24 cellular contexts compared by ENCODE assay signal in the genomic region with DNA sequence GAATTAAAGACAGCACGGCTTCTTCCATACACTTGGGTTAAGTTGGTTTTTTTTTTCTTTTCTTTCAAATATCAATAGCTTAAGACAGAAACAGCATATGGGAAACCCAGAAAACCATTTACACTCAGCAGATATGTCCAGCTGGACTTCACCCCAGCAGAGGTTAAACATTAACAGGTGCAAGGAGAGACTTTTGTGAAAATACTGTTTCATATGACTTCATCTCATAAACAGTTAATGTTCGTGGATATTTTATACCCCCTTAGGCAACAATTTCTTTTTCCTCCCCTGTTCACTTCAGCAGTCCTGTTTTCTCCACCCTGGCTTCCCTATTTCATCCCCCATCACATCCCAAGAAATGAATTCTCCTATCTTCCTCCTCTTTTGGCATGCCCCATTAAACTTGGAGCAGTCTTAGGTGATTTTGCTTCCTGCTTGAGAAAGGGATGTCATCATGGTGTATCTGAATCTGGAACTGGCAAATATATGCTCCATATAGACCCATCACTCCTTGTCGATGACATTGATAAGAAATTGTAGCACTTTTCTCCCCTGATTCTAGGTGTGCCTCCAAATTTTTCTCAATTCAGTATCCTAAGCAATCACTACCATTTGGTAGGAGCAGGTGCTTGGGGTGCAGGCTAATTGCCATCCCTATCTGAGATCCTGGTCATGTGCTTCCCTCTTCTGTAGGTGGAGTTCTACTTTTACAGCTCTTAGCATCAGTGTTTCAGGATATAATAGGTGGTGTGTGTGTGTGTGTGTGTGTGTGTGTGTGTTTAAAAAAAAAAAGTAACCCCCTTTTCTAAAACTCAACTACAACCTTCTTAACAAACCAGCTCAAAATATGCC.
DNase-seq lines count a peak whose midpoint lies in the region; ATAC-seq and TF ChIP-seq lines count a peak whose summit lies in the region.
"Had no signal": no experiment of that assay in that cellular context is flagged by ENCODE, and none has a peak within 500 bp of the region (broad histone marks: within the 10 kb centered on the region; RNA-seq: fewer than 3 reads in every experiment).

No MANE protein-coding gene starts in this region.

- no peak overlapping the region for H3K4me2 ChIP-seq in HCT116 (ENCODE audit: low read length)
- H3K4me2 ChIP-seq: PC-9 had no signal

- DNase-seq in HCT116 (ENCODE audit: low read depth, low spot score) (no peak), glomerular visceral epithelial cell (ENCODE audit: extremely low spot score) (peak; percentile 71), mucosa of gallbladder (ENCODE audit: low spot score) (peak; percentile 34), GM10266 (ENCODE audit: extremely low spot score) (no peak), endodermal cell (no peak)
- DNase-seq: activated B cell treated with CpG ODN at 0.5 μM for 24 hours; activated CD8-positive, alpha-beta memory T cell treated with anti-CD3 and anti-CD28 coated beads, Interleukin-2, amount 50 U/mL, for 4 hours; activated naive CD4-positive, alpha-beta T cell treated with anti-CD3 and anti-CD28 coated beads, Interleukin-2, amount 50 U/mL, for 16 hours; AML-193; caudate nucleus; CD8-positive, alpha-beta memory T cell; dermis blood vessel endothelial cell; DND-41; kidney; natural killer cell; NCI-H446; NCI-H82; PC-9; SHP77 treated with DMSO at 0.1 percent for 48 hours; stimulated activated CD4-positive, alpha-beta T cell treated with anti-CD3 and anti-CD28 coated beads, Interleukin-4, amount 100 ng/mL, for 24 hours; stimulated activated naive CD4-positive, alpha-beta T cell treated with Interleukin-2 at 50 U/mL for 16 hours; testis had no signal

- H3K27ac Mint-ChIP-seq in endodermal cell, result no peak overlapping the region
- H3K27ac Mint-ChIP-seq: activated B cell treated with CpG ODN at 0.5 μM for 24 hours; CD8-positive, alpha-beta memory T cell; natural killer cell had no signal

- CTCF ChIA-PET in HCT116 (lab: Charles Lee), result no interaction called here

- no peak overlapping the region for H3K9ac ChIP-seq in HCT116 (ENCODE audit: low read length)
- H3K9ac ChIP-seq in endodermal cell (ENCODE audit: extremely low read depth, low read length, poor library complexity, severe bottlenecking), result no peak overlapping the region

- TF ChIP-seq CTCF in HCT116 (IDR thresholded peaks at IDR 0.05 in 2 of 3, conservative IDR thresholded peaks at IDR 0.05 in 1 of 3; ENCODE audit: borderline replicate concordance in 1 of 3, insufficient read depth in 1 of 3, low read depth in 2 of 3, low read length in 2 of 3) (no peak), GM10266 (IDR thresholded peaks at IDR 0.05; ENCODE audit: control insufficient read depth, insufficient read depth, low read depth, missing control alignments) (no peak), endodermal cell (conservative IDR thresholded peaks at IDR 0.05) (no peak)

- POLR2A ChIA-PET in HCT116 (lab: Charles Lee), result no interaction called here

- H3K9me3 Mint-ChIP-seq in endodermal cell, result no peaks in the 10 kb centered on the region
- H3K9me3 Mint-ChIP-seq: activated B cell treated with CpG ODN at 0.5 μM for 24 hours had no signal

- no peaks in the 10 kb centered on the region for H3K27me3 Mint-ChIP-seq in endodermal cell (ENCODE audit: insufficient read depth)
- H3K27me3 Mint-ChIP-seq: CD8-positive, alpha-beta memory T cell had no signal

- H3K27ac ChIP-seq in HCT116 (ENCODE audit: low read depth, low read length) (no peak overlapping the region), endodermal cell (ENCODE audit: low read depth, low read length) (no peak overlapping the region)
- H3K27ac ChIP-seq: PC-9, testis had no signal

- no peak overlapping the region for H3K4me3 Mint-ChIP-seq in endodermal cell
- H3K4me3 Mint-ChIP-seq: activated B cell treated with CpG ODN at 0.5 μM for 24 hours; CD8-positive, alpha-beta memory T cell; natural killer cell had no signal

- peaks cover 9 to 18% of the 10 kb centered on the region in 2 experiments; a peak in 3 of 4 replicates for H3K4me1 ChIP-seq in HCT116 (ENCODE audit: control insufficient read depth in 1 of 2, insufficient read depth in 2 of 2, low read length in 2 of 2)
- H3K4me1 ChIP-seq in endodermal cell (ENCODE audit: control insufficient read depth, insufficient read depth, low read length), result peaks cover 7% of the 10 kb centered on the region
- H3K4me1 ChIP-seq: testis had no signal

- H2AFZ ChIP-seq in HCT116 (ENCODE audit: low read depth, low read length, poor library complexity, severe bottlenecking), result peak overlapping the region; percentile 8
- H2AFZ ChIP-seq: PC-9 had no signal

- BruUV-seq in HCT116 (replicated peaks; lab: Mats Ljungman, UMichigan), result no TSS peak

- 99 to 100% methylated on average over 2 to 3 of the region's 3 CpGs for WGBS in endodermal cell (ENCODE audit: insufficient coverage in 1 of 2, insufficient read length in 1 of 2), 2 experiments

- H3K9me2 ChIP-seq in HCT116 (ENCODE audit: insufficient read depth), result no peaks in the 10 kb centered on the region

- no peaks in the 10 kb centered on the region for H3K36me3 Mint-ChIP-seq in endodermal cell (ENCODE audit: low read depth)
- H3K36me3 Mint-ChIP-seq: CD8-positive, alpha-beta memory T cell; natural killer cell had no signal

- H3K79me2 ChIP-seq in HCT116 (ENCODE audit: insufficient read depth, low read length), result no peaks in the 10 kb centered on the region

- peaks cover 10% of the 10 kb centered on the region for H3K4me1 Mint-ChIP-seq in endodermal cell
- H3K4me1 Mint-ChIP-seq: activated B cell treated with CpG ODN at 0.5 μM for 24 hours; CD8-positive, alpha-beta memory T cell; natural killer cell had no signal

- H3K4me3 ChIP-seq in HCT116 (replicated peaks in 1 of 2; ENCODE audit: low read depth in 1 of 2, low read length in 2 of 2) (no peak overlapping the region), endodermal cell (ENCODE audit: low read length) (no peak overlapping the region)
- H3K4me3 ChIP-seq: PC-9, testis had no signal

- no peaks in the 10 kb centered on the region for H4K20me1 ChIP-seq in HCT116 (ENCODE audit: insufficient read depth)

- TF ChIP-seq RAD21 in HCT116 (IDR thresholded peaks at IDR 0.05; ENCODE audit: low read depth), result no peak

- TF ChIP-seq POLR2A in HCT116 (IDR thresholded peaks at IDR 0.05; ENCODE audit: borderline replicate concordance, extremely low read depth, insufficient read depth, insufficient read length), result no peak

- H3K9me3 ChIP-seq in HCT116 (ENCODE audit: control insufficient read depth in 1 of 2, insufficient read depth in 1 of 2, low read depth in 1 of 2, low read length in 2 of 2) (no peaks in the 10 kb centered on the region), endodermal cell (ENCODE audit: control insufficient read depth, low read length) (no peaks in the 10 kb centered on the region)
- H3K9me3 ChIP-seq: testis had no signal

- H3K27me3 ChIP-seq in HCT116 (ENCODE audit: insufficient read depth, low read length) (no peaks in the 10 kb centered on the region), endodermal cell (ENCODE audit: control insufficient read depth, insufficient read depth, low read length, poor library complexity, severe bottlenecking) (no peaks in the 10 kb centered on the region)
- H3K27me3 ChIP-seq: testis had no signal

- intact Hi-C loops in HCT116 (cut with micrococcal nuclease), result no loop called here

- ATAC-seq in HCT116 (no peak), GM19328 (IDR thresholded peaks at IDR 0.05; ENCODE audit: unreplicated experiment) (no peak), GM19395 (IDR thresholded peaks at IDR 0.05; ENCODE audit: unreplicated experiment) (no peak)
- ATAC-seq: natural killer cell had no signal

- RAD21 ChIA-PET in HCT116 (lab: Charles Lee; ENCODE audit: low non-redundant PET in 1 of 2, low total read pairs in 2 of 2, uncharacterized antibody in 2 of 2, unreplicated experiment in 2 of 2), result no interaction called here

- H3K36me3 ChIP-seq in HCT116 (ENCODE audit: control insufficient read depth in 1 of 2, insufficient read depth in 2 of 2, low read length in 2 of 2) (no peaks in the 10 kb centered on the region), endodermal cell (ENCODE audit: control insufficient read depth, insufficient read depth, low read length) (no peaks in the 10 kb centered on the region)

TF ChIP-seq in HCT116, 20 proteins besides CTCF, POLR2A, EP300 and RAD21:
- TF ChIP-seq EZH2 (IDR thresholded peaks at IDR 0.05), result no peak
- TF ChIP-seq SP1 (IDR thresholded peaks at IDR 0.05; ENCODE audit: low read depth), result no peak
- TF ChIP-seq SRF (IDR thresholded peaks at IDR 0.05; ENCODE audit: low read depth), result no peak
- TF ChIP-seq POLR2AphosphoS5 (IDR thresholded peaks at IDR 0.05; ENCODE audit: low read depth, low read length), result no peak
- no peak for TF ChIP-seq EZH2phosphoT487 (IDR thresholded peaks at IDR 0.05; ENCODE audit: borderline replicate concordance)
- TF ChIP-seq ELF1 (IDR thresholded peaks at IDR 0.05; ENCODE audit: borderline replicate concordance, low read depth), result no peak

Comparison
In these comparisons a context has a peak if more than half of its experiments do, and no peak if none do; other contexts are left out.
1. DNase-seq: peak in glomerular visceral epithelial cell (single experiment) and mucosa of gallbladder (single experiment); none in HCT116 (single experiment), GM10266 (single experiment) and endodermal cell (single experiment).